ENCODE assay signal across 18 cellular contexts in genomic region chr3:185059766-185060165, GRCh38.
"Had no signal": no experiment of that assay in that cellular context is flagged by ENCODE, and none has a peak within 500 bp of the region (broad histone marks: within the 10 kb centered on the region; RNA-seq: fewer than 3 reads in every experiment).

No MANE protein-coding gene starts in this region.

- H3K27me3 ChIP-seq: neural progenitor cell, tibial artery, vagina had no signal

- H3K27ac Mint-ChIP-seq: activated CD4-positive, alpha-beta memory T cell treated with anti-CD3 and anti-CD28 coated beads, Interleukin-2, amount 10 ng/mL, durations not matched to agents 7 days and 5 days; activated CD4-positive, alpha-beta T cell treated with anti-CD3 and anti-CD28 coated beads for 36 hours; activated naive CD8-positive, alpha-beta T cell treated with anti-CD3 and anti-CD28 coated beads, Interleukin-2, amount 50 U/mL, for 24 hours; activated T-helper 1 cell treated with anti-CD3 and anti-CD28 coated beads, Interleukin-12 subunit alpha, Interleukin-12 subunit beta, Interleukin-2, Interleukin-4 antibody, amounts not matched to agents 30 ng/mL and 10 ng/mL and 1 ng/mL, durations not matched to agents 14 hours and 24 hours and 36 hours; mesothelial cell of epicardium; neural progenitor cell had no signal

- H3K36me3 ChIP-seq: lower lobe of right lung, neural progenitor cell, vagina, WERI-Rb-1 had no signal

- H3K4me3 Mint-ChIP-seq: activated CD4-positive, alpha-beta memory T cell treated with anti-CD3 and anti-CD28 coated beads, Interleukin-2, amount 10 ng/mL, durations not matched to agents 7 days and 5 days; activated CD4-positive, alpha-beta T cell treated with anti-CD3 and anti-CD28 coated beads for 36 hours; activated naive CD8-positive, alpha-beta T cell treated with anti-CD3 and anti-CD28 coated beads, Interleukin-2, amount 50 U/mL, for 24 hours; activated T-helper 1 cell treated with anti-CD3 and anti-CD28 coated beads, Interleukin-12 subunit alpha, Interleukin-12 subunit beta, Interleukin-2, Interleukin-4 antibody, amounts not matched to agents 30 ng/mL and 10 ng/mL and 1 ng/mL, durations not matched to agents 14 hours and 24 hours and 36 hours; mesothelial cell of epicardium; neural progenitor cell had no signal

- H3K4me1 Mint-ChIP-seq: activated CD4-positive, alpha-beta memory T cell treated with anti-CD3 and anti-CD28 coated beads, Interleukin-2, amount 10 ng/mL, durations not matched to agents 7 days and 5 days; activated CD4-positive, alpha-beta T cell treated with anti-CD3 and anti-CD28 coated beads for 36 hours; activated naive CD8-positive, alpha-beta T cell treated with anti-CD3 and anti-CD28 coated beads, Interleukin-2, amount 50 U/mL, for 24 hours; mesothelial cell of epicardium; neural progenitor cell had no signal

- DNase-seq: activated CD4-positive, alpha-beta memory T cell treated with anti-CD3 and anti-CD28 coated beads, Interleukin-2, amount 10 ng/mL, durations not matched to agents 7 days and 5 days; activated CD4-positive, alpha-beta T cell treated with anti-CD3 and anti-CD28 coated beads for 36 hours; activated CD8-positive, alpha-beta memory T cell treated with anti-CD3 and anti-CD28 coated beads, Interleukin-2, amount 50 U/mL, for 48 hours; activated naive CD4-positive, alpha-beta T cell treated with Interleukin-2 at 50 U/mL for 16 hours; activated naive CD8-positive, alpha-beta T cell treated with anti-CD3 and anti-CD28 coated beads, Interleukin-2, amount 50 U/mL, for 24 hours; erythroblast; hippocampal formation; kidney glomerular epithelial cell; lower lobe of right lung; retina; small intestine; tibial artery; WERI-Rb-1 had no signal

- H3K4me1 ChIP-seq: lower lobe of right lung, neural progenitor cell, parathyroid adenoma, tibial artery, vagina had no signal

- ATAC-seq: activated CD4-positive, alpha-beta T cell treated with anti-CD3 and anti-CD28 coated beads for 36 hours; activated naive CD8-positive, alpha-beta T cell treated with anti-CD3 and anti-CD28 coated beads, Interleukin-2, amount 50 U/mL, for 24 hours; lower lobe of right lung had no signal

- H3K27me3 Mint-ChIP-seq: activated CD4-positive, alpha-beta memory T cell treated with anti-CD3 and anti-CD28 coated beads, Interleukin-2, amount 10 ng/mL, durations not matched to agents 7 days and 5 days; activated CD4-positive, alpha-beta T cell treated with anti-CD3 and anti-CD28 coated beads for 36 hours; activated naive CD8-positive, alpha-beta T cell treated with anti-CD3 and anti-CD28 coated beads, Interleukin-2, amount 50 U/mL, for 24 hours had no signal

- H3K27ac ChIP-seq: lower lobe of right lung, neural progenitor cell, parathyroid adenoma, tibial artery, vagina, WERI-Rb-1 had no signal

- H3K4me3 ChIP-seq: lower lobe of right lung, neural progenitor cell, tibial artery, vagina had no signal
